In the genomic region with DNA sequence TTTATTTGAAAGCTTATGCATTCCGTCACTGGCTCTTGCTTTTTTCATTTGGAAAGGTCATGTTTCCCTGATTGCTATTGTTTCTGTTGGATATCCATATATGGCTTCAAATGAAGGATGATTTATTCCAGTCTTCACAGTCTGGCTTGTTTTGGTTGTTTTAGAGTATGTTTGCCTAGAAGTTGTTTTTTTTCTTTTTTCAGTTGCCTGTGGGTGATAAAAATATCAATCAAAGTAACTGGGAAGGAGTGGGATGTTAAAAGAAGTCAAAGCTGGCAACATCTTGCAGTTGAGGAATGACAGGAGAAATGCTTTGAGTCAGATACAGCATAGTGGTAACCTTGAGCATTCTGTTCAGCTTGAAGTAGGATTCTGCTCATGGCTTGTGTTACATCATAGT, we compare ENCODE assay signal across 1 cellular context.
TF ChIP-seq lines count a peak whose summit lies in the region.

No MANE protein-coding gene starts in this region.

TF ChIP-seq in endothelial cell of umbilical vein, 7 proteins besides CTCF, POLR2A, EP300 and RAD21 (continued from another document):
- TF ChIP-seq JUN (IDR thresholded peaks at IDR 0.05; ENCODE audit: borderline replicate concordance, insufficient read depth, insufficient read length, low read depth), result no peak
TF ChIP-seq in endothelial cell of umbilical vein: peak in this region for 0.
